13 cellular contexts compared by ENCODE assay signal in the genomic region with DNA sequence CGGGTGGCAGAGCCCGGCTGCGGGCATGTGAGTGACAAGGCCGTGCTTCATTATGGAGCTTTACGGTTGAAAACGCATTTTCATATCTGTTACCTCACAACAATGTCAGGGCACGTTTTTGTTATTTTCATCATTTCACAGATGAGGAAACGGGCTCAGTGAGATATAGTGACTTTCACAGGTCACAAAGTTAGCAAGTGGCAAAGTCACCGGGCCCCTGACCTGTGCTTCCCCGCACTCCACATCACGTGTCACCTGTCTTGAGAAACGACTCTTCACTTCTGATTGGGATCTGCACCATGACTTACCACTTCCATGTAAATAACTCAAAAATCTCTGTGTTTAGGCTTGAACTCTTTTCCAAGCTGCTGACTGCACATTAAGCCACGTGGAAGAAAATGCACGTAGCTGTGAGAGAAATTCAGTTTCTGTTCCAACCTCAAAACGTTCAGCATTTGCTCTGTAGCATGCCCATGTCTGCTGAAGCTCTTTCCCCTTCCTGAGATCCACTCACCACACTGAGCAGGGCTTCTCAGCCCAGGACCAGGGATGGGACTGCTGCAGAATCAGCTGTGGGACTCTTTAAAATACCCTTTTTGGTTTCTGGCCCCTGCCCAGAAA.
A peak's percentile ranks its signal among the peaks of the same experiment; 100 is the strongest.
DNase-seq lines count a peak whose midpoint lies in the region; ATAC-seq and TF ChIP-seq lines count a peak whose summit lies in the region.
"Had no signal": no experiment of that assay in that cellular context is flagged by ENCODE, and none has a peak within 500 bp of the region (broad histone marks: within the 10 kb centered on the region; RNA-seq: fewer than 3 reads in every experiment).

No MANE protein-coding gene starts in this region.

- no peak for TF ChIP-seq CTCF in KMS-11 (conservative IDR thresholded peaks at IDR 0.05; ENCODE audit: low read depth, low read length)
- no peak for TF ChIP-seq CTCF in activated CD8-positive, alpha-beta T cell treated with anti-CD3 and anti-CD28 coated beads for 36 hours (IDR thresholded peaks at IDR 0.05)
- TF ChIP-seq CTCF in ovary (IDR thresholded peaks at IDR 0.05), result no peak

- H3K36me3 Mint-ChIP-seq in activated CD8-positive, alpha-beta T cell treated with anti-CD3 and anti-CD28 coated beads for 36 hours (ENCODE audit: low read depth), result no peaks in the 10 kb centered on the region
- peaks cover 0 to 6% (median 4%) of the 10 kb centered on the region in 3 donors for H3K36me3 Mint-ChIP-seq in immature natural killer cell

- H3K36me3 ChIP-seq in BLaER1 treated with 17β-estradiol and CSF1 and Interleukin-3, amounts not matched to agents 10 nM and 100 nM, result no peaks in the 10 kb centered on the region
- no peaks in the 10 kb centered on the region for H3K36me3 ChIP-seq in KMS-11 (ENCODE audit: insufficient read depth)
- H3K36me3 ChIP-seq in ovary, result no peaks in the 10 kb centered on the region

- 85 to 89% (median 88%) methylated on average over 15 of the region's 15 CpGs for WGBS in ovary, 3 donors

- no peaks in the 10 kb centered on the region for H3K27me3 ChIP-seq in BLaER1 treated with 17β-estradiol and CSF1 and Interleukin-3, amounts not matched to agents 10 nM and 100 nM
- no peaks in the 10 kb centered on the region for H3K27me3 ChIP-seq in KMS-11 (ENCODE audit: insufficient read depth, low read depth)
- H3K27me3 ChIP-seq in ovary, result no peaks in the 10 kb centered on the region

- H3K27me3 Mint-ChIP-seq in activated CD8-positive, alpha-beta T cell treated with anti-CD3 and anti-CD28 coated beads for 36 hours, result no peaks in the 10 kb centered on the region
- peaks cover 0 to 1% (median 1%) of the 10 kb centered on the region in 3 donors for H3K27me3 Mint-ChIP-seq in immature natural killer cell (ENCODE audit: low read depth in 3 of 3)
- H3K27me3 Mint-ChIP-seq: CD8-positive, alpha-beta memory T cell had no signal

- H3K4me1 ChIP-seq in BLaER1 treated with 17β-estradiol and CSF1 and Interleukin-3, amounts not matched to agents 10 nM and 100 nM, result peaks cover 22 to 72% (median 42%) of the 10 kb centered on the region in 10 experiments
- H3K4me1 ChIP-seq in KMS-11 (ENCODE audit: low read depth, poor library complexity, severe bottlenecking), result peaks cover 25% of the 10 kb centered on the region
- peaks cover 3% of the 10 kb centered on the region for H3K4me1 ChIP-seq in ovary (ENCODE audit: insufficient read depth)

- TF ChIP-seq POLR2A in ovary (IDR thresholded peaks at IDR 0.05), result no peak

- H3K27ac Mint-ChIP-seq in activated CD8-positive, alpha-beta T cell treated with anti-CD3 and anti-CD28 coated beads for 36 hours, result no peak overlapping the region
- peak overlapping the region; percentile 6 to 90 (median 78) for H3K27ac Mint-ChIP-seq in immature natural killer cell

- no peaks in the 10 kb centered on the region for H4K20me1 ChIP-seq in BLaER1 treated with 17β-estradiol and CSF1 and Interleukin-3, amounts not matched to agents 10 nM and 100 nM
- H4K20me1 ChIP-seq in KMS-11 (ENCODE audit: insufficient read depth), result no peaks in the 10 kb centered on the region

- no peaks in the 10 kb centered on the region for H3K79me2 ChIP-seq in KMS-11 (ENCODE audit: insufficient read depth, low read depth)

- no peaks in the 10 kb centered on the region; a peak in 1 of 22 replicates for H3K9me3 ChIP-seq in BLaER1 treated with 17β-estradiol and CSF1 and Interleukin-3, amounts not matched to agents 10 nM and 100 nM (replicated peaks in 1 of 11)
- no peaks in the 10 kb centered on the region for H3K9me3 ChIP-seq in ovary

- peak overlapping the region in 1 of 11 experiments; percentile 1; a peak in 2 of 22 replicates for H3K27ac ChIP-seq in BLaER1 treated with 17β-estradiol and CSF1 and Interleukin-3, amounts not matched to agents 10 nM and 100 nM
- H3K27ac ChIP-seq in KMS-11 (peak overlapping the region; percentile 77), ovary (no peak overlapping the region)
- H3K27ac ChIP-seq: PC-9 had no signal

- intact Hi-C loops in activated CD8-positive, alpha-beta T cell treated with anti-CD3 and anti-CD28 coated beads for 36 hours (cut with micrococcal nuclease), result no loop called here
- intact Hi-C loops in ovary (cut with DNase I), result loop anchor here in 1 of 4 donors (10.0 kb wide), 1 partner anchor 49 kb away; no protein-coding TSS in a partner anchor

- H3K4me3 ChIP-seq in BLaER1 treated with 17β-estradiol and CSF1 and Interleukin-3, amounts not matched to agents 10 nM and 100 nM, result no peak overlapping the region
- H3K4me3 ChIP-seq in KMS-11 (IDR thresholded peaks at IDR 0.05; ENCODE audit: insufficient read depth, low read depth, low read length) (no peak overlapping the region), ovary (no peak overlapping the region)
- H3K4me3 ChIP-seq: PC-9 had no signal

- no peak for TF ChIP-seq EP300 in ovary (IDR thresholded peaks at IDR 0.05)

- peak overlapping the region in 1 of 11 experiments; percentile 13; a peak in 1 of 22 replicates for H3K9ac ChIP-seq in BLaER1 treated with 17β-estradiol and CSF1 and Interleukin-3, amounts not matched to agents 10 nM and 100 nM
- H3K9ac ChIP-seq in KMS-11, result peak overlapping the region; percentile 31; the same call in 1 of the 2 replicates

- no peak overlapping the region for H3K4me3 Mint-ChIP-seq in activated CD8-positive, alpha-beta T cell treated with anti-CD3 and anti-CD28 coated beads for 36 hours
- H3K4me3 Mint-ChIP-seq in immature natural killer cell, result peak overlapping the region; percentile 48 to 81 (median 65)

- CTCF ChIA-PET in activated CD8-positive, alpha-beta T cell treated with anti-CD3 and anti-CD28 coated beads for 36 hours (lab: Charles Lee), result interaction anchor here (0.8 to 2.0 kb wide), 2 partner anchors 10 to 13 kb away, joined by 3 to 5 read pairs; no protein-coding TSS in a partner anchor

- POLR2A ChIA-PET in activated CD8-positive, alpha-beta T cell treated with anti-CD3 and anti-CD28 coated beads for 36 hours (lab: Charles Lee), result no interaction called here

- peak; percentile 53 for ATAC-seq in activated CD8-positive, alpha-beta T cell treated with anti-CD3 and anti-CD28 coated beads for 36 hours

- H3K4me2 ChIP-seq in BLaER1 treated with 17β-estradiol and CSF1 and Interleukin-3, amounts not matched to agents 10 nM and 100 nM, result peak overlapping the region in 6 of 11 experiments; percentile 6 to 65 (median 34); a peak in 9 of 22 replicates
- H3K4me2 ChIP-seq in KMS-11, result peak overlapping the region; percentile 51
- H3K4me2 ChIP-seq: PC-9 had no signal

- H2AFZ ChIP-seq in KMS-11 (ENCODE audit: low read depth), result peak overlapping the region; percentile 74
- H2AFZ ChIP-seq: PC-9 had no signal

- DNase-seq in activated CD8-positive, alpha-beta T cell treated with anti-CD3 and anti-CD28 coated beads for 36 hours, result no peak
- peak in 1 of 3 donors; percentile 3 for DNase-seq in immature natural killer cell
- DNase-seq in foreskin melanocyte, result no peak
- no peak for DNase-seq in COR-L47 (lab: John Stamatoyannopoulos, UW)
- DNase-seq in ovary, result no peak
- DNase-seq: CD8-positive, alpha-beta memory T cell; GOT3; NCI-H1092; NCI-H226; NCI-H69; PC-9 had no signal

- H3K9me3 Mint-ChIP-seq in activated CD8-positive, alpha-beta T cell treated with anti-CD3 and anti-CD28 coated beads for 36 hours, result no peaks in the 10 kb centered on the region
- H3K9me3 Mint-ChIP-seq in immature natural killer cell, result no peaks in the 10 kb centered on the region
- H3K9me3 Mint-ChIP-seq: CD8-positive, alpha-beta memory T cell had no signal

- peaks cover 18% of the 10 kb centered on the region for H3K4me1 Mint-ChIP-seq in activated CD8-positive, alpha-beta T cell treated with anti-CD3 and anti-CD28 coated beads for 36 hours (ENCODE audit: low read depth)
- peaks cover 33 to 44% of the 10 kb centered on the region in 2 donors for H3K4me1 Mint-ChIP-seq in immature natural killer cell
